8 cellular contexts compared by ENCODE assay signal in genomic region chr6:125918230-125918629, GRCh38. TPM values are rescaled to one million over a fixed set of nuclear protein-coding genes. Genes with fewer than 3 reads are reported as not detected.
DNase-seq lines count a peak whose midpoint lies in the region; ATAC-seq and TF ChIP-seq lines count a peak whose summit lies in the region.

No MANE protein-coding gene starts in this region.

- H3K9ac ChIP-seq in BLaER1 (no peak overlapping the region), neural progenitor cell (no peak overlapping the region)

- H3K27ac Mint-ChIP-seq in neural progenitor cell: no peak overlapping the region

- H3F3A ChIP-seq in neural progenitor cell (ENCODE audit: low read depth): no peaks in the 10 kb centered on the region

- no peaks in the 10 kb centered on the region for H3K9me3 Mint-ChIP-seq in neural progenitor cell

- H3K9me3 ChIP-seq in BLaER1: no peaks in the 10 kb centered on the region
- no peaks in the 10 kb centered on the region for H3K9me3 ChIP-seq in effector memory CD4-positive, alpha-beta T cell (ENCODE audit: control insufficient read depth, low read length)
- H3K9me3 ChIP-seq in neural progenitor cell (ENCODE audit: low read depth): no peaks in the 10 kb centered on the region
- no peaks in the 10 kb centered on the region for H3K9me3 ChIP-seq in WERI-Rb-1 (ENCODE audit: severe bottlenecking)

- H2AFZ ChIP-seq in neural progenitor cell (replicated peaks): no peak overlapping the region

- ATAC-seq in HG03520 (IDR thresholded peaks at IDR 0.05; ENCODE audit: unreplicated experiment) (no peak), esophagus mucosa (no peak)

- TF ChIP-seq CTCF in neural progenitor cell (IDR thresholded peaks at IDR 0.05) (no peak), WERI-Rb-1 (IDR thresholded peaks at IDR 0.05; ENCODE audit: low read depth, low read length) (no peak)

- H3K4me3 ChIP-seq in BLaER1 (no peak overlapping the region), neural progenitor cell (no peak overlapping the region), WERI-Rb-1 (ENCODE audit: low read depth, low read length) (no peak overlapping the region)
- no peak overlapping the region for H3K4me3 ChIP-seq in effector memory CD4-positive, alpha-beta T cell (ENCODE audit: insufficient read depth, low read depth, low read length, poor library complexity, severe bottlenecking)

- H3K36me3 ChIP-seq in BLaER1 (peaks cover 51% of the 10 kb centered on the region), neural progenitor cell (no peaks in the 10 kb centered on the region), WERI-Rb-1 (no peaks in the 10 kb centered on the region)
- H3K36me3 ChIP-seq in effector memory CD4-positive, alpha-beta T cell (ENCODE audit: control insufficient read depth, insufficient read depth, low read length): peaks cover 41% of the 10 kb centered on the region

- DNase-seq in NCI-H748 (lab: John Stamatoyannopoulos, UW; ENCODE audit: unreplicated experiment): peak; percentile 69
- DNase-seq in effector memory CD4-positive, alpha-beta T cell: no peak
- peak; percentile 13 for DNase-seq in neural progenitor cell (ENCODE audit: low spot score)
- DNase-seq in WERI-Rb-1: no peak
- DNase-seq in NOMO-1 treated with dmso at 0.1 percent for 144 hours (lab: John Stamatoyannopoulos, UW; ENCODE audit: unreplicated experiment): no peak

- H4K20me1 ChIP-seq in BLaER1 (no peaks in the 10 kb centered on the region), neural progenitor cell (ENCODE audit: low read depth) (no peaks in the 10 kb centered on the region)

- no peaks in the 10 kb centered on the region for H3K27me3 ChIP-seq in BLaER1
- H3K27me3 ChIP-seq in effector memory CD4-positive, alpha-beta T cell (replicated peaks; ENCODE audit: control insufficient read depth, insufficient read depth, low read length, poor library complexity, severe bottlenecking): no peaks in the 10 kb centered on the region
- H3K27me3 ChIP-seq in neural progenitor cell: no peaks in the 10 kb centered on the region
- no peaks in the 10 kb centered on the region for H3K27me3 ChIP-seq in WERI-Rb-1 (ENCODE audit: insufficient read depth, low read depth, severe bottlenecking)

- H3K27ac ChIP-seq in BLaER1 (no peak overlapping the region), neural progenitor cell (no peak overlapping the region), WERI-Rb-1 (no peak overlapping the region)
- H3K27ac ChIP-seq in effector memory CD4-positive, alpha-beta T cell (ENCODE audit: insufficient read depth, low read length, poor library complexity, severe bottlenecking): peak overlapping the region; percentile 42

- peak overlapping the region; percentile 68; the same call in 1 of the 2 replicates for H3K4me2 ChIP-seq in BLaER1
- peak overlapping the region; percentile 63 for H3K4me2 ChIP-seq in neural progenitor cell

- peaks cover 10% of the 10 kb centered on the region for H3K4me1 Mint-ChIP-seq in neural progenitor cell

- no peaks in the 10 kb centered on the region for H3K79me2 ChIP-seq in neural progenitor cell (ENCODE audit: low read depth)

- peaks cover 4% of the 10 kb centered on the region for H3K36me3 Mint-ChIP-seq in neural progenitor cell

- peaks cover 15% of the 10 kb centered on the region for H3K4me1 ChIP-seq in BLaER1
- H3K4me1 ChIP-seq in effector memory CD4-positive, alpha-beta T cell (ENCODE audit: control insufficient read depth, insufficient read depth, low read length, poor library complexity, severe bottlenecking): peaks cover 14% of the 10 kb centered on the region
- peaks cover 16% of the 10 kb centered on the region for H3K4me1 ChIP-seq in neural progenitor cell

- H3K27me3 Mint-ChIP-seq in neural progenitor cell (ENCODE audit: insufficient read depth, low read depth): no peaks in the 10 kb centered on the region

- H3K4me3 Mint-ChIP-seq in neural progenitor cell: no peak overlapping the region

RNA-seq across cellular contexts. Expression of gene HINT3, which starts 38.3 kb away (rescaled TPM):
- total RNA-seq in neural progenitor cell (ENCODE audit: low replicate concordance): 19.5 and 29.6 TPM in 2 replicates
- 11.3 TPM for total RNA-seq in esophagus mucosa

Comparison
In these comparisons a context has a peak if more than half of its experiments do, and no peak if none do; other contexts are left out.
1. DNase-seq: peak in NCI-H748 (single experiment) and neural progenitor cell (single experiment); none in effector memory CD4-positive, alpha-beta T cell (0 of 3), WERI-Rb-1 (single experiment) and NOMO-1 treated with dmso at 0.1 percent for 144 hours (single experiment).